Comparison of ENCODE assay signal across 24 cellular contexts in the genomic region with DNA sequence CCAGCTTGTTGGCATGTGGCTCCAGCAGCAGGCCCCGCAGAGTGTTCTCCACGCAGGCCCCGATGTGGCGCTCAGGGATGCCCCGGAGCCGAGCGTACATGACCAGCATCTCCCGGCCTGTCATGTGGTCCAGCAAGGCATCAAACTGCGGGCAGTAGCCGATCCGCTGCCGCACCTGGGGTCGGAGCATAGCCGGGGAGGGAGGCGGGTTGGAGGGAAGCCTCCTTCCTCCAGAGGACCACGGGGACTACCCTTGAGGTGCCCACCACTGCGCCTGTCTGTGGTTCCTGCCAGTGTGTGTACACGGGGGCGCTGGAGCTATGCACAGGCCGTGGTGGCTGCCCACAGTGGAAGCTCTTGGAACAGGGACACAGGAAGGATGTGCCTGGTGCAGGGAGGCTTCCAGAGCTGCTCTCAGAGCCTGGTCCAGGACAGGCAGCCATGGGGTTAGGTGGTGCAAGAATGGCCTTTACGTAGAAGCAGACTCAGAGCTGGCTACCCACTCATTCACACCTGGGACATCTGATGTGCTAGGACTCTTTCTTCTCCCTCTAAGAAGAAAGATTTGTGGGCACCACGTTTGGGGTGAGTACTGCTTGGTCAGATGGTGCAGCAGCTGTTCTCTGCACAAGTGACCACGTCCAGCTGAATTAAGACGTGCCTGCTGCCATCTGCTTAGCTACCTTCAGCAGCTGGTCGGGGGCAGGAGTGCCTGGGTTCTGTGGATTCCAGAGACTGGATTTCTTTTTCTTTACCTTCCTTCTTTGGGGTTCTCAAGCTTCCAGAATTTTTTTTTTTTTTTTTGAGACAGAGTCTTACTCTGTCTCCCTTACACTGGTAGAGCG. TPM values are rescaled to one million over a fixed set of nuclear protein-coding genes. Genes with fewer than 3 reads are reported as not detected.
A peak's percentile ranks its signal among the peaks of the same experiment; 100 is the strongest.
DNase-seq lines count a peak whose midpoint lies in the region; ATAC-seq and TF ChIP-seq lines count a peak whose summit lies in the region.
"Had no signal": no experiment of that assay in that cellular context is flagged by ENCODE, and none has a peak within 500 bp of the region (broad histone marks: within the 10 kb centered on the region; RNA-seq: fewer than 3 reads in every experiment).

No MANE protein-coding gene starts in this region.

- H3K27me3 Mint-ChIP-seq in glutamatergic neuron (ENCODE audit: unreplicated experiment) (peaks cover 8% of the 10 kb centered on the region), Caco-2 (ENCODE audit: insufficient read depth, unreplicated experiment) (peaks cover 3% of the 10 kb centered on the region)
- H3K27me3 Mint-ChIP-seq: B cell had no signal

- no peak for ATAC-seq in right cardiac atrium

- H3K36me3 Mint-ChIP-seq in glutamatergic neuron (ENCODE audit: unreplicated experiment) = peaks cover 5% of the 10 kb centered on the region
- peaks cover 6% of the 10 kb centered on the region for H3K36me3 Mint-ChIP-seq in Caco-2 (ENCODE audit: insufficient read depth, unreplicated experiment)
- H3K36me3 Mint-ChIP-seq: CD14-positive monocyte had no signal

- H3K27me3 ChIP-seq in right cardiac atrium (ENCODE audit: control insufficient read depth, insufficient read depth) (no peaks in the 10 kb centered on the region), left ventricle myocardium inferior (ENCODE audit: low read depth) (no peaks in the 10 kb centered on the region), Caco-2 (replicated peaks; ENCODE audit: control insufficient read depth, insufficient read depth, low read length) (no peaks in the 10 kb centered on the region)
- H3K27me3 ChIP-seq: MG63, Peyer's patch had no signal

- H3K36me3 ChIP-seq in left ventricle myocardium inferior (peaks cover 31% of the 10 kb centered on the region), Caco-2 (ENCODE audit: control insufficient read depth, insufficient read depth, low read length) (no peaks in the 10 kb centered on the region)
- H3K36me3 ChIP-seq: MG63, Peyer's patch, SJSA1 had no signal

- peak in 2 of 3 donors; percentile 2 to 43 for DNase-seq in right cardiac atrium
- DNase-seq in left ventricle myocardium inferior = no peak
- DNase-seq in glutamatergic neuron = no peak
- DNase-seq in superior temporal gyrus (ENCODE audit: extremely low spot score) = peak; percentile 48
- DNase-seq in NCI-H2081 (lab: John Stamatoyannopoulos, UW) = no peak
- no peak for DNase-seq in DMS153 (lab: John Stamatoyannopoulos, UW)
- no peak for DNase-seq in Caco-2
- DNase-seq: DND-41, HFFc6, Kasumi-1, MG63, NCI-H1417 treated with DMSO at 0.1 percent for 48 hours, NCI-H187, NCI-H2107, NCI-H2227 treated with DMSO at 0.1 percent for 48 hours, NCI-H510A, NCI-H774, Peyer's patch had no signal

- H3K4me1 ChIP-seq in right cardiac atrium (ENCODE audit: control insufficient read depth, insufficient read depth, low read length) (no peaks in the 10 kb centered on the region), left ventricle myocardium inferior (no peaks in the 10 kb centered on the region), Caco-2 (no peaks in the 10 kb centered on the region)
- H3K4me1 ChIP-seq: A549, Peyer's patch, SJSA1 had no signal

- H3K4me3 ChIP-seq in right cardiac atrium (ENCODE audit: low read length) (no peak overlapping the region), left ventricle myocardium inferior (no peak overlapping the region), Caco-2 (ENCODE audit: low read depth, low read length) (no peak overlapping the region)
- H3K4me3 ChIP-seq: A549, MG63, Peyer's patch, SJSA1 had no signal

- H3K4me1 Mint-ChIP-seq in glutamatergic neuron (ENCODE audit: low read depth, unreplicated experiment) (peaks cover 18% of the 10 kb centered on the region), Caco-2 (ENCODE audit: low read depth, unreplicated experiment) (no peaks in the 10 kb centered on the region)
- H3K4me1 Mint-ChIP-seq: B cell, CD14-positive monocyte had no signal

- POLR2A ChIA-PET in Caco-2 (lab: Charles Lee) = interaction anchor here (0.5 kb wide), 1 partner anchor 27 kb away, joined by 3 read pairs; no protein-coding TSS in a partner anchor

- 86% methylated on average over 26 of the region's 26 CpGs for WGBS in right cardiac atrium

- TF ChIP-seq CTCF in left ventricle myocardium inferior (IDR thresholded peaks at IDR 0.05; ENCODE audit: borderline replicate concordance) = no peak
- TF ChIP-seq CTCF in glutamatergic neuron (IDR thresholded peaks at IDR 0.05; ENCODE audit: partially characterized antibody, unreplicated experiment) = no peak
- TF ChIP-seq CTCF in Caco-2 (IDR thresholded peaks at IDR 0.05; ENCODE audit: insufficient read depth in 1 of 2, low read depth in 1 of 2, low read length in 1 of 2, severe bottlenecking in 1 of 2, unreplicated experiment in 1 of 2) = no peak

- no TSS peak for BruUV-seq in Caco-2 (replicated peaks; lab: Mats Ljungman, UMichigan)

- CTCF ChIA-PET in Caco-2 (lab: Charles Lee) = interaction anchor here (1.1 kb wide), 1 partner anchor 10 kb away, joined by 4 read pairs; no protein-coding TSS in a partner anchor

- H3K4me3 Mint-ChIP-seq in glutamatergic neuron (ENCODE audit: unreplicated experiment) (peak overlapping the region; percentile 30), Caco-2 (ENCODE audit: unreplicated experiment) (no peak overlapping the region)
- H3K4me3 Mint-ChIP-seq: B cell, CD14-positive monocyte, H9, HFFc6 had no signal

- H3K27ac Mint-ChIP-seq in glutamatergic neuron (ENCODE audit: unreplicated experiment) = peak overlapping the region; percentile 78
- no peak overlapping the region for H3K27ac Mint-ChIP-seq in Caco-2 (ENCODE audit: unreplicated experiment)
- H3K27ac Mint-ChIP-seq: B cell, H9, HFFc6 had no signal

- intact Hi-C loops in right cardiac atrium (cut with DNase I) = no loop called here
- intact Hi-C loops in left ventricle myocardium inferior (cut with micrococcal nuclease) = no loop called here
- intact Hi-C loops in Caco-2 (cut with micrococcal nuclease; ENCODE audit: unreplicated experiment) = no loop called here

- no peaks in the 10 kb centered on the region for H3K9me3 ChIP-seq in right cardiac atrium (ENCODE audit: control insufficient read depth, low read length)
- no peaks in the 10 kb centered on the region for H3K9me3 ChIP-seq in left ventricle myocardium inferior (replicated peaks)
- no peaks in the 10 kb centered on the region for H3K9me3 ChIP-seq in Caco-2
- H3K9me3 ChIP-seq: A549, MG63, Peyer's patch, SJSA1 had no signal

- H3K9me3 Mint-ChIP-seq in glutamatergic neuron (ENCODE audit: unreplicated experiment) (peaks cover 12% of the 10 kb centered on the region), Caco-2 (ENCODE audit: unreplicated experiment) (no peaks in the 10 kb centered on the region)
- H3K9me3 Mint-ChIP-seq: CD14-positive monocyte, H9, HFFc6 had no signal

- H3K27ac ChIP-seq in right cardiac atrium (ENCODE audit: low read length) = no peak overlapping the region
- H3K27ac ChIP-seq in left ventricle myocardium inferior (replicated peaks) = no peak overlapping the region
- H3K27ac ChIP-seq in angular gyrus (ENCODE audit: low read depth, low read length) = peak overlapping the region; percentile 42
- H3K27ac ChIP-seq: A549, Peyer's patch, SJSA1 had no signal

RNA-seq across cellular contexts. Expression of gene RNPS1, which starts 11.3 kb away (rescaled TPM):
- total RNA-seq in right cardiac atrium (100 to 1,000 TPM; 103 to 114 (median 110) TPM), left ventricle myocardium inferior (106 TPM), glutamatergic neuron (ENCODE audit: unreplicated experiment) (220 TPM), Caco-2 (2022) (207 and 210 TPM in 2 replicates)
- polyA plus RNA-seq in right cardiac atrium = 105 TPM

RNA-seq across cellular contexts. Expression of gene ECI1, which starts 27.8 kb away (rescaled TPM):
- total RNA-seq in right cardiac atrium (100 to 1,000 TPM; 110 to 145 (median 121) TPM), left ventricle myocardium inferior (165 TPM), glutamatergic neuron (ENCODE audit: unreplicated experiment) (50.9 TPM), Caco-2 (2022) (135 and 157 TPM in 2 replicates)
- 166 TPM for polyA plus RNA-seq in right cardiac atrium

RNA-seq across cellular contexts. Expression of gene DNASE1L2, which starts 42.9 kb away (rescaled TPM):
- total RNA-seq in right cardiac atrium (under 1 TPM; 0.17 to 0.43 (median 0.33) TPM), left ventricle myocardium inferior (0.47 TPM), glutamatergic neuron (ENCODE audit: unreplicated experiment) (3.4 TPM), Caco-2 (2022) (0.27 and 1.00 TPM in 2 replicates)
- polyA plus RNA-seq in right cardiac atrium = 0.48 TPM
- polyA plus RNA-seq: CD14-positive monocyte had no signal

RNA-seq across cellular contexts. Expression of gene E4F1, which starts 55.8 kb away (rescaled TPM):
- 10 to 100 TPM; 11.8 to 16.1 (median 14.2) TPM for total RNA-seq in right cardiac atrium
- 13.7 TPM for polyA plus RNA-seq in right cardiac atrium
- total RNA-seq in left ventricle myocardium inferior = 13.5 TPM
- 53.4 TPM for total RNA-seq in glutamatergic neuron (ENCODE audit: unreplicated experiment)
- 29.5 and 30.1 TPM in 2 replicates for total RNA-seq in Caco-2 (2022)

Comparison
In these comparisons a context has a peak if more than half of its experiments do, and no peak if none do; other contexts are left out.
1. DNase-seq: peak in right cardiac atrium (2 of 3) and superior temporal gyrus (single experiment); none in left ventricle myocardium inferior (single experiment), glutamatergic neuron (single experiment), NCI-H2081 (0 of 2), DMS153 (single experiment) and Caco-2 (0 of 2).